ENCODE assay signal across 8 cellular contexts in the genomic region with DNA sequence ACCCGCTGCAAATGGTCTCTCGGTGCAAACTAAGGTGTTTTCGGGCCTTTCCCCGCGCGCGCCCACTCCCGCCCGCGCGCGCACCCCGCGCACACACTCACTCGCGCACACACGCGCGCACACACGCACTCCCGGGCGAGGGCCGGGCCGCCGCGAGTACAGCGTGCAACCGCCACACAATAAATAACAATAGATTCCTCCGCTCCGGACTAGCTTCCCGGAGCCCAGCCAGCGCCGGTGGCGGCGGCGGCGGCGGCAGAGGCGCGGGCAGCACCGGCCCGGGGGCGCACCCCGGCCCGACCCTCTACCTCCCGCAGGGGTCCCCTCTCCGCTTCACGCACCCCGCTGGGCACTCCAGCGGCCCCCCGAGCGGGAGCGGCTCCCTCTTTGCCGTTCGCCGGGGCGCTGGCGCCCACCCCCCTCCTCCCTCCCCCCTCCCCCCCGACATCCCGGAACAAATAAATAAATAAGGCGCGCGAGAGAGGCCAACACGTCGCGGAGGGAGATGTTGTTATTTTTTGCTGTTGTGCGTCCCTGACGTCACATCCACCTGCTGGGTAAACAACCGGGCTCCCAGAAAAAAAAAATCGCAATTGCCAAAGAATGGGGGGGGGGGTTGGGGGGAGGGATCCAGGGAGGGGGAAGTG. TPM values are rescaled to one million over a fixed set of nuclear protein-coding genes. Genes with fewer than 3 reads are reported as not detected.
DNase-seq lines count a peak whose midpoint lies in the region; ATAC-seq and TF ChIP-seq lines count a peak whose summit lies in the region.

A gene (minus strand): TSS at position 160 of the 647 bp plus-strand sequence. CDS start 385,347 bp downstream, outside the sequence.

- in situ Hi-C loops in GM13977 (cut with MboI; ENCODE audit: low pct_unique_long_range_greater_than_20kb, low sequenced_read_pairs, unreplicated experiment) = loop anchor here (25.0 kb wide), 1 partner anchor 571 kb away; no protein-coding TSS in a partner anchor

- H3K27ac ChIP-seq in foreskin keratinocyte = no peak within 1 kb of the TSS
- H3K27ac ChIP-seq in stomach = peak within 1 kb of the TSS; percentile 94 to 100 (median 96)

- peaks cover 16 to 38% (median 17%) of the 10 kb centered on the region in 3 donors for H3K4me1 Mint-ChIP-seq in IgD-negative memory B cell
- H3K4me1 Mint-ChIP-seq in nephron = peaks cover 44% of the 10 kb centered on the region

- ATAC-seq in foreskin keratinocyte (peak; percentile 50), GM18519 (IDR thresholded peaks at IDR 0.05; ENCODE audit: low FRiP score, unreplicated experiment) (no peak)

- WGBS in stomach, 5 donors = 0 to 1% (median 0%) methylated on average over 44 to 68 of the region's 70 CpGs

- H3K27me3 Mint-ChIP-seq in IgD-negative memory B cell = peaks cover 31% of the 10 kb centered on the region
- peaks cover 19% of the 10 kb centered on the region for H3K27me3 Mint-ChIP-seq in nephron (ENCODE audit: low read depth)

- TF ChIP-seq POLR2A in Raji (IDR thresholded peaks at IDR 0.05; ENCODE audit: insufficient read depth, low read depth, low read length) (peak; percentile 27; the same call in 1 of the 2 replicates), stomach (IDR thresholded peaks at IDR 0.05) (no peak)

- H3K4me1 ChIP-seq in foreskin keratinocyte (peaks cover 11% of the 10 kb centered on the region), stomach (peaks cover 18 to 49% (median 35%) of the 10 kb centered on the region in 4 donors)

- H3K27ac Mint-ChIP-seq in IgD-negative memory B cell (peak within 1 kb of the TSS; percentile 93 to 96 (median 94)), nephron (peak within 1 kb of the TSS; percentile 96 to 99 (median 99))

- H3K27me3 ChIP-seq in foreskin keratinocyte (no peaks in the 10 kb centered on the region), stomach (no peaks in the 10 kb centered on the region)

- no peaks in the 10 kb centered on the region for H3K36me3 ChIP-seq in stomach

- peak within 1 kb of the TSS; percentile 62 to 83 (median 81) for H3K4me3 ChIP-seq in stomach

- no peaks in the 10 kb centered on the region for H3K9me3 ChIP-seq in stomach

- TF ChIP-seq EP300 in stomach (IDR thresholded peaks at IDR 0.05) = no peak

- H3K36me3 Mint-ChIP-seq in IgD-negative memory B cell (no peaks in the 10 kb centered on the region), nephron (ENCODE audit: low read depth) (no peaks in the 10 kb centered on the region)

- peak; percentile 34 for DNase-seq in GM13977 (ENCODE audit: low spot score)
- peak; percentile 21 to 54 (median 34) for DNase-seq in activated naive CD4-positive, alpha-beta T cell (lab: John Stamatoyannopoulos, UW)
- peak in 1 of 2 donors; percentile 66 for DNase-seq in foreskin keratinocyte
- DNase-seq in stomach = peak; percentile 78

- TF ChIP-seq CTCF in GM13977 (IDR thresholded peaks at IDR 0.05; ENCODE audit: extremely low read depth, insufficient read depth, missing control alignments) (no peak), foreskin keratinocyte (conservative IDR thresholded peaks at IDR 0.05) (no peak), nephron (IDR thresholded peaks at IDR 0.05; ENCODE audit: unreplicated experiment in 3 of 3) (no peak), stomach (IDR thresholded peaks at IDR 0.05) (no peak)

- H3K4me3 Mint-ChIP-seq in IgD-negative memory B cell = peak within 1 kb of the TSS; percentile 89 to 99 (median 96)
- peak within 1 kb of the TSS; percentile 97 to 98 (median 97) for H3K4me3 Mint-ChIP-seq in nephron

- intact Hi-C loops in stomach (cut with DNase I; ENCODE audit: low total_unique reads) = no loop called here

- H3K9me3 Mint-ChIP-seq in IgD-negative memory B cell = no peaks in the 10 kb centered on the region
- no peaks in the 10 kb centered on the region for H3K9me3 Mint-ChIP-seq in nephron

RNA-seq across cellular contexts. Expression of the gene that starts here (rescaled TPM):
- polyA plus RNA-seq in IgD-negative memory B cell (277 TPM), foreskin keratinocyte (7.5 and 8.7 TPM in 2 replicates), stomach (10 to 100 TPM; 12.3 to 20.5 (median 15.6) TPM)
- total RNA-seq in foreskin keratinocyte (45.5 and 46.6 TPM in 2 replicates), stomach (100 to 1,000 TPM; 109 to 215 (median 159) TPM)

Comparison
In these comparisons a context has a peak if more than half of its experiments do, and no peak if none do; other contexts are left out.
1. RNA of the gene that starts here (polyA plus RNA-seq): 277 TPM in IgD-negative memory B cell (single experiment); 12.3 to 20.5 TPM in stomach and 7.5 to 8.7 TPM in foreskin keratinocyte; every median in the first group is over 10 times any median in the second.